ENCODE assay signal across 27 cellular contexts in genomic region chr6:158431560-158431959, GRCh38.
"Had no signal": no experiment of that assay in that cellular context is flagged by ENCODE, and none has a peak within 500 bp of the region (broad histone marks: within the 10 kb centered on the region; RNA-seq: fewer than 3 reads in every experiment).

No MANE protein-coding gene starts in this region.

- FAIRE-seq: colon, islet of Langerhans, pancreas had no signal

- H3K27ac ChIP-seq: epithelial cell of prostate, foreskin keratinocyte, gastroesophageal sphincter, heart right ventricle, neutrophil, pancreas, stomach, testis, tibial artery had no signal

- H3K36me3 Mint-ChIP-seq: natural killer cell had no signal

- H3K27me3 ChIP-seq: dorsolateral prefrontal cortex, foreskin keratinocyte, gastroesophageal sphincter, heart right ventricle, neutrophil, pancreas, stomach, testis, tibial artery had no signal

- H3K9me3 ChIP-seq: gastroesophageal sphincter, neutrophil, pancreas, stomach, testis, tibial artery had no signal

- H3K9me3 Mint-ChIP-seq: memory B cell; natural killer cell; stimulated activated effector memory CD8-positive, alpha-beta T cell treated with anti-CD3 and anti-CD28 coated beads, Interleukin-12 subunit alpha, Interleukin-12 subunit beta, amount 100 ng/mL, for 72 hours; type B pancreatic cell had no signal

- H3K4me1 Mint-ChIP-seq: memory B cell; natural killer cell; stimulated activated effector memory CD8-positive, alpha-beta T cell treated with anti-CD3 and anti-CD28 coated beads, Interleukin-12 subunit alpha, Interleukin-12 subunit beta, amount 100 ng/mL, for 72 hours had no signal

- ATAC-seq: esophagus mucosa; foreskin keratinocyte; gastroesophageal sphincter; left colon; natural killer cell; pancreas; sciatic nerve; stimulated activated effector memory CD8-positive, alpha-beta T cell treated with anti-CD3 and anti-CD28 coated beads, Interleukin-12 subunit alpha, Interleukin-12 subunit beta, amount 100 ng/mL, for 72 hours had no signal

- H3K4me3 Mint-ChIP-seq: memory B cell; natural killer cell; stimulated activated effector memory CD8-positive, alpha-beta T cell treated with anti-CD3 and anti-CD28 coated beads, Interleukin-12 subunit alpha, Interleukin-12 subunit beta, amount 100 ng/mL, for 72 hours; type B pancreatic cell had no signal

- H3K4me1 ChIP-seq: foreskin keratinocyte, gastroesophageal sphincter, pancreas, stomach, testis, tibial artery had no signal

- H3K4me3 ChIP-seq: dorsolateral prefrontal cortex, gastroesophageal sphincter, heart right ventricle, lung, pancreas, smooth muscle cell, stomach, testis, tibial artery had no signal

- H3K36me3 ChIP-seq: neutrophil, pancreas had no signal

- H3K27ac Mint-ChIP-seq: memory B cell; natural killer cell; stimulated activated effector memory CD8-positive, alpha-beta T cell treated with anti-CD3 and anti-CD28 coated beads, Interleukin-12 subunit alpha, Interleukin-12 subunit beta, amount 100 ng/mL, for 72 hours; type B pancreatic cell had no signal

- H3K27me3 Mint-ChIP-seq: memory B cell, type B pancreatic cell had no signal

- H3K4me2 ChIP-seq: smooth muscle cell had no signal

- DNase-seq: dorsolateral prefrontal cortex; effector CD4-positive, alpha-beta T cell; foreskin keratinocyte; heart right ventricle; hippocampal formation; left colon; natural killer cell; pancreas; retina; stimulated activated CD4-positive, alpha-beta T cell treated with anti-CD3 and anti-CD28 coated beads, Interleukin-2, amount 100 ng/mL, for 24 hours; stimulated activated CD4-positive, alpha-beta T cell treated with anti-CD3 and anti-CD28 coated beads, Interleukin-4, amount 100 ng/mL, for 24 hours; stimulated activated naive CD4-positive, alpha-beta T cell treated with Interleukin-2 at 50 U/mL for 16 hours; stomach; testis; tibial artery had no signal
